16 cellular contexts compared by ENCODE assay signal in the genomic region with DNA sequence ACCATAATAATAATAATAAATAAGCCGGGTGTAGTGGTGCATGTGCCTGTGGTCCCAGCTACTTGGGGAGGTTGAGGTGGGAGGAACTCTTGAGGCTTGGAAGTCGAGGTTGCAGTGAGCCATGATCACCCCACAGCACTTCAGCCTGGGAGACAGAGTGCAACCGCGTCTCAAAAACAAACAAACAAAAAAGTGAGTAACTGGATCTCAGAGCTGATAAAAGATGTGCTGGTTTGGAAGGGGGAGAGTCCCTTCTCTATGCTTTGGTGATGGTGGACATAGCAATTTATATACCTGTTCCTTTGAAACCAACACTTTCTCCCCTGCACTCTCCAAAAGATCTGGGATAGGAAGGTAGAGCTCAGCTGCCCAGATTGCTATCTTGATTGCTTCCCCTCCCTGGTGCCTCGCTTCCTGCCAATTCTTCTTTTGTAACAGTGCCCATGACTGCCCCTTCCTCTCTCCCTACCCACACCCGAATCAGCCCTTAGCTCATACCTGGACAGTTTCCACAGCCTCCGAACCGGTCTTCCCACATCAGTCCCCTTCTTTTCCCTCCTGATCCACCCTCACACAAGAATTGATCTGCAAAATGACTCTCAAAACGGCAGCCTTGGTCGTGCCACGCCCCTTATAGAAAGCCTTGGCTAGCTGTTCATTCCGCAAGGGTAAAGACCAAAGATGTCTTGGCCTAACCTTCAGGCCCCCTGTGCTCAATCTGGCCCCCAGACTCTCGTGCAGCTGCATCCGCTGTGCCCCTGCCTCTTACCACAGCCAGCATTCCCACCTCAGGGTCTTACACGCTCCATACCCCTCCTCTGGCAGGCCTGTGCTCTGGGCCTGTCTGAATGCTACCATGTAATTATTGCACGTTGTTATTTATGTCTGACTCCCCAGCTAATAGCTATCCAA. TPM values are rescaled to one million over a fixed set of nuclear protein-coding genes. Genes with fewer than 3 reads are reported as not detected.
DNase-seq lines count a peak whose midpoint lies in the region; ATAC-seq and TF ChIP-seq lines count a peak whose summit lies in the region.
"Had no signal": no experiment of that assay in that cellular context is flagged by ENCODE, and none has a peak within 500 bp of the region (broad histone marks: within the 10 kb centered on the region; RNA-seq: fewer than 3 reads in every experiment).

No MANE protein-coding gene starts in this region.

- peak overlapping the region in 1 of 2 experiments; percentile 85 for H2BK12ac ChIP-seq in mesenchymal stem cell (ENCODE audit: low read length in 2 of 2)

- no peak for TF ChIP-seq CTCF in left ventricle myocardium inferior (IDR thresholded peaks at IDR 0.05; ENCODE audit: borderline replicate concordance)
- TF ChIP-seq CTCF in upper lobe of right lung (IDR thresholded peaks at IDR 0.05) = no peak

- intact Hi-C loops in left ventricle myocardium inferior (cut with micrococcal nuclease) = no loop called here
- intact Hi-C loops in left cardiac atrium (cut with DNase I) = no loop called here
- intact Hi-C loops in upper lobe of right lung (cut with DNase I) = no loop called here

- H4K8ac ChIP-seq in mesenchymal stem cell (ENCODE audit: low read length) = peak overlapping the region; percentile 75

- peak overlapping the region; percentile 52 for H2AK5ac ChIP-seq in mesenchymal stem cell (ENCODE audit: low read length, severe bottlenecking)

- H3K4me3 ChIP-seq in left ventricle myocardium inferior (peak overlapping the region; percentile 23), mesenchymal stem cell (ENCODE audit: insufficient read depth in 1 of 2, low read depth in 1 of 2, low read length in 2 of 2) (no peak overlapping the region), upper lobe of right lung (no peak overlapping the region)
- H3K4me3 ChIP-seq: vagina had no signal

- DNase-seq in left ventricle myocardium inferior = no peak
- no peak for DNase-seq in left cardiac atrium
- peak; percentile 26 for DNase-seq in UCSD-AML1 (lab: John Stamatoyannopoulos, UW; ENCODE audit: unreplicated experiment)
- peak; percentile 47 for DNase-seq in mesenchymal stem cell
- no peak for DNase-seq in upper lobe of right lung
- DNase-seq in amygdala (lab: John Stamatoyannopoulos, UW) = no peak
- DNase-seq in RKO (ENCODE audit: low spot score) = no peak
- DNase-seq: activated CD8-positive, alpha-beta memory T cell treated with anti-CD3 and anti-CD28 coated beads for 24 hours; foreskin melanocyte; NCI-H146; NCI-H446 treated with DMSO at 0.1 percent for 48 hours; OCI-M1; stimulated activated CD4-positive, alpha-beta T cell treated with anti-CD3 and anti-CD28 coated beads, Interleukin-12 subunit alpha, Interleukin-12 subunit beta, amount 100 ng/mL, for 4 hours had no signal

- H3K27ac ChIP-seq in left ventricle myocardium inferior (replicated peaks) (peak overlapping the region; percentile 65), mesenchymal stem cell (ENCODE audit: low read length, poor library complexity, severe bottlenecking) (no peak overlapping the region), upper lobe of right lung (no peak overlapping the region)
- H3K27ac ChIP-seq: KMS-11, vagina had no signal

- no peak overlapping the region for H3K9ac ChIP-seq in mesenchymal stem cell (ENCODE audit: low read length)
- H3K9ac ChIP-seq: KMS-11 had no signal

- H3K23ac ChIP-seq in mesenchymal stem cell (ENCODE audit: low read length in 2 of 2) = no peak overlapping the region

- peak overlapping the region in 1 of 2 experiments; percentile 53 for H3K14ac ChIP-seq in mesenchymal stem cell (ENCODE audit: low read length in 2 of 2)

- H2BK15ac ChIP-seq in mesenchymal stem cell (ENCODE audit: low read depth, poor library complexity, severe bottlenecking) = no peak overlapping the region

- H3K27me3 ChIP-seq in left ventricle myocardium inferior (ENCODE audit: low read depth) = no peaks in the 10 kb centered on the region
- no peaks in the 10 kb centered on the region for H3K27me3 ChIP-seq in mesenchymal stem cell (ENCODE audit: control insufficient read depth in 1 of 2, insufficient read depth in 1 of 2, low read length in 2 of 2)
- H3K27me3 ChIP-seq in upper lobe of right lung = no peaks in the 10 kb centered on the region
- H3K27me3 ChIP-seq: vagina had no signal

- H2AFZ ChIP-seq in mesenchymal stem cell (ENCODE audit: low read depth, low read length) = no peak overlapping the region

- H2BK5ac ChIP-seq in mesenchymal stem cell (ENCODE audit: low read depth, low read length, poor library complexity, severe bottlenecking) = no peak overlapping the region

- peaks cover 41% of the 10 kb centered on the region for H3K4me1 ChIP-seq in left ventricle myocardium inferior
- H3K4me1 ChIP-seq in mesenchymal stem cell (ENCODE audit: control insufficient read depth, insufficient read depth, low read depth, low read length) = peaks cover 9% of the 10 kb centered on the region
- peaks cover 32% of the 10 kb centered on the region for H3K4me1 ChIP-seq in upper lobe of right lung

- peak overlapping the region; percentile 48 for H4K91ac ChIP-seq in mesenchymal stem cell (ENCODE audit: low read length)

- H3K18ac ChIP-seq in mesenchymal stem cell (ENCODE audit: low read depth in 1 of 2, low read length in 2 of 2) = peak overlapping the region; percentile 5 to 25

- peak overlapping the region in 1 of 2 experiments; percentile 19 for H3K4ac ChIP-seq in mesenchymal stem cell (ENCODE audit: low read depth in 1 of 2, low read length in 2 of 2)

- no peak overlapping the region for H2BK120ac ChIP-seq in mesenchymal stem cell (ENCODE audit: low read depth, low read length)

- no peaks in the 10 kb centered on the region for H3K79me1 ChIP-seq in mesenchymal stem cell (replicated peaks; ENCODE audit: low read length, poor library complexity, severe bottlenecking)

- ATAC-seq in left cardiac atrium (no peak), upper lobe of right lung (peak; percentile 56), HG03354 (IDR thresholded peaks at IDR 0.05; ENCODE audit: poor library complexity, severe bottlenecking, unreplicated experiment) (no peak)

- 42% methylated on average over 16 of the region's 16 CpGs for WGBS in mesenchymal stem cell

- H3K9me3 ChIP-seq in left ventricle myocardium inferior (replicated peaks) (no peaks in the 10 kb centered on the region), mesenchymal stem cell (ENCODE audit: control insufficient read depth, low read length) (no peaks in the 10 kb centered on the region), upper lobe of right lung (no peaks in the 10 kb centered on the region)
- H3K9me3 ChIP-seq: vagina had no signal

- no peaks in the 10 kb centered on the region for H3K36me3 ChIP-seq in left ventricle myocardium inferior
- no peaks in the 10 kb centered on the region for H3K36me3 ChIP-seq in mesenchymal stem cell (ENCODE audit: control insufficient read depth in 1 of 2, insufficient read depth in 2 of 2, low read depth in 1 of 2, low read length in 2 of 2)
- no peaks in the 10 kb centered on the region for H3K36me3 ChIP-seq in upper lobe of right lung
- H3K36me3 ChIP-seq: vagina had no signal

- H3K4me2 ChIP-seq in mesenchymal stem cell (ENCODE audit: low read length, poor library complexity, severe bottlenecking) = no peak overlapping the region
- H3K4me2 ChIP-seq: KMS-11 had no signal

RNA-seq across cellular contexts. Expression of a gene that starts 54.9 kb away (rescaled TPM):
- total RNA-seq in left ventricle myocardium inferior (65.0 TPM), left cardiac atrium (10 to 100 TPM; 51.8 to 54.7 TPM), upper lobe of right lung (89.8 TPM)
- polyA plus RNA-seq in mesenchymal stem cell (2013, experiment 1 of 2) = 181 TPM
- polyA plus RNA-seq in mesenchymal stem cell (2013, experiment 2 of 2) = 175 TPM

Comparison
In these comparisons a context has a peak if more than half of its experiments do, and no peak if none do; other contexts are left out.
1. DNase-seq: peak in UCSD-AML1 (single experiment) and mesenchymal stem cell (single experiment); none in left ventricle myocardium inferior (single experiment), left cardiac atrium (single experiment), upper lobe of right lung (single experiment), amygdala (0 of 56) and RKO (single experiment).